Comparison of ENCODE assay signal across 8 cellular contexts in genomic region chr10:17023386-17024298, GRCh38.
DNase-seq lines count a peak whose midpoint lies in the region; ATAC-seq and TF ChIP-seq lines count a peak whose summit lies in the region.

No MANE protein-coding gene starts in this region.

- H3K36me3 ChIP-seq in upper lobe of right lung = no peaks in the 10 kb centered on the region
- no peaks in the 10 kb centered on the region for H3K36me3 ChIP-seq in prostate gland

- 36% methylated on average over 13 of the region's 13 CpGs for WGBS in prostate gland

- H3K4me3 ChIP-seq in GM12865 (ENCODE audit: low read depth, low read length) (no peak overlapping the region), upper lobe of right lung (no peak overlapping the region), prostate gland (no peak overlapping the region)

- DNase-seq in GM12865 (ENCODE audit: low read depth) (peak; percentile 92), NCI-H460 (ENCODE audit: extremely low read depth, low read depth) (peak; percentile 75), erythroblast (lab: John Stamatoyannopoulos, UW) (peak; percentile 3 to 8), non-pigmented ciliary epithelial cell (ENCODE audit: low read depth) (peak; percentile 99), upper lobe of right lung (no peak), prostate gland (ENCODE audit: low spot score) (no peak)
- peak; percentile 87 for DNase-seq in activated CD8-positive, alpha-beta memory T cell treated with anti-CD3 and anti-CD28 coated beads, Interleukin-2, amount 50 U/mL, for 1 hour (ENCODE audit: extremely low read depth)

- TF ChIP-seq CTCF in GM12865 (IDR thresholded peaks at IDR 0.05; ENCODE audit: insufficient read depth, low read depth, low read length, missing control alignments) (no peak), upper lobe of right lung (IDR thresholded peaks at IDR 0.05) (no peak), prostate gland (IDR thresholded peaks at IDR 0.05) (no peak)

- H3K27ac ChIP-seq in upper lobe of right lung (peak overlapping the region; percentile 79), prostate gland (no peak overlapping the region)

- intact Hi-C loops in upper lobe of right lung (cut with DNase I) = no loop called here
- intact Hi-C loops in prostate gland (cut with DNase I) = no loop called here

- H3K27me3 ChIP-seq in upper lobe of right lung = no peaks in the 10 kb centered on the region
- H3K27me3 ChIP-seq in prostate gland (replicated peaks; ENCODE audit: insufficient read depth) = no peaks in the 10 kb centered on the region

- no peaks in the 10 kb centered on the region for H3K9me3 ChIP-seq in upper lobe of right lung
- H3K9me3 ChIP-seq in prostate gland = no peaks in the 10 kb centered on the region

- H3K4me1 ChIP-seq in upper lobe of right lung (peaks cover 42% of the 10 kb centered on the region), prostate gland (replicated peaks) (no peaks in the 10 kb centered on the region)

- TF ChIP-seq POLR2A in erythroblast (IDR thresholded peaks at IDR 0.05; ENCODE audit: low read length) (no peak), prostate gland (IDR thresholded peaks at IDR 0.05) (no peak)

- ATAC-seq in HG02623 (IDR thresholded peaks at IDR 0.05; ENCODE audit: unreplicated experiment) (peak; percentile 94), upper lobe of right lung (peak; percentile 93)

Comparison
In these comparisons a context has a peak if more than half of its experiments do, and no peak if none do; other contexts are left out.
1. DNase-seq: peak in GM12865 (single experiment), NCI-H460 (single experiment), activated CD8-positive, alpha-beta memory T cell treated with anti-CD3 and anti-CD28 coated beads, Interleukin-2, amount 50 U/mL, for 1 hour (single experiment), erythroblast (2 of 2) and non-pigmented ciliary epithelial cell (single experiment); none in upper lobe of right lung (single experiment) and prostate gland (single experiment).